8 cellular contexts compared by ENCODE assay signal in the genomic region with DNA sequence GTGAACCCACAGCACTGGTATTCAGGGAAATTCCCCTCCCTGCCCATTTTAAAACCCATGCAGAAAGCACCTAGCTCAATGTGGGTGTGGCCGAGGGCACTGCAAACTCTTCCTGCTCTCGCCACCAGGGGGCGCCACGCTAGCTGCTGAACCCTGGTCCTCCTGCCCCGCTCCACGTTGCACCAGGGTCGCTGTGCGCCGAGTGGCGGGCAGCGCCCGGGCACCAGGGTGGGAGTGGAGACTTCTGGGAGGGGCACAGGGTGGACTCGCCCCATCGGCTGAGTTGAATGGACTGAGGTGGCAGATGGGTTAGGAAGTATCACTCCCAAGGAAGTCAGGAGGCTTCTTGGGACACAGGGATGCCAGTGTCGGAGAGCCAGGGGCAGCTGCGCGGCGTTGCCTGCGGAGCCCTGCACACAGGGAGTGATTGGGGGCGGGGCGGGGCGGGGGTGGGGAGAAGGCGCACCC. TPM values are rescaled to one million over a fixed set of nuclear protein-coding genes. Genes with fewer than 3 reads are reported as not detected.
DNase-seq lines count a peak whose midpoint lies in the region; ATAC-seq and TF ChIP-seq lines count a peak whose summit lies in the region.

No MANE protein-coding gene starts in this region.

- in situ Hi-C loops in Panc1 (cut with HindIII; ENCODE audit: low pct_unique_long_range_greater_than_20kb, low sequenced_read_pairs) = no loop called here

- peak; percentile 94 for TF ChIP-seq CTCF in Panc1 (IDR thresholded peaks at IDR 0.05)

- no peaks in the 10 kb centered on the region for H3K27me3 ChIP-seq in Panc1 (ENCODE audit: control insufficient read depth, insufficient read depth, low read length)

- peak; percentile 70 for ATAC-seq in GM19467 (IDR thresholded peaks at IDR 0.05; ENCODE audit: unreplicated experiment)
- ATAC-seq in Panc1 = peak; percentile 85
- ATAC-seq in activated T-helper 17 cell treated with anti-CD3 and anti-CD28 coated beads, Interleukin-2, amount 50 U/mL, for 72 hours (replicated peaks) = peak; percentile 90
- peak; percentile 64 for ATAC-seq in Right ventricle myocardium superior (ENCODE audit: poor library complexity)
- no peak for ATAC-seq in GM21825 (IDR thresholded peaks at IDR 0.05; ENCODE audit: unreplicated experiment)

- BruUV-seq in Panc1 (replicated peaks; lab: Mats Ljungman, UMichigan) = no TSS peak

- H3K27me3 Mint-ChIP-seq in activated T-helper 17 cell treated with anti-CD3 and anti-CD28 coated beads, Interleukin-2, amount 50 U/mL, for 72 hours = peaks cover under 1% of the 10 kb centered on the region

- H3K36me3 ChIP-seq in Panc1 (ENCODE audit: control insufficient read depth, insufficient read depth, low read length) = no peaks in the 10 kb centered on the region

- POLR2A ChIA-PET in Panc1 (lab: Charles Lee) = interaction anchor here (0.6 kb wide), 1 partner anchor 96 kb away, joined by 4 read pairs; no protein-coding TSS in a partner anchor

- peak overlapping the region; percentile 32 for H3K4me3 Mint-ChIP-seq in activated T-helper 17 cell treated with anti-CD3 and anti-CD28 coated beads, Interleukin-2, amount 50 U/mL, for 72 hours

- CTCF ChIA-PET in Panc1 (lab: Charles Lee) = interaction anchor here (0.6 to 1.3 kb wide), 8 partner anchors 14 to 96 kb away, joined by 3 to 6 read pairs (median 4); no protein-coding TSS in a partner anchor

- peak overlapping the region in 1 of 2 experiments; percentile 29; a peak in 1 of 4 replicates for H3K4me3 ChIP-seq in Panc1 (ENCODE audit: low read depth in 2 of 2, low read length in 2 of 2)

- no peaks in the 10 kb centered on the region for H3K4me1 ChIP-seq in Panc1 (ENCODE audit: control insufficient read depth, insufficient read depth, low read length)

- DNase-seq in COLO668 (lab: John Stamatoyannopoulos, UW; ENCODE audit: unreplicated experiment) = peak; percentile 48
- peak; percentile 70 for DNase-seq in HuH-7 (ENCODE audit: low spot score)
- DNase-seq in Panc1 (ENCODE audit: low read depth, low spot score) = peak; percentile 12
- DNase-seq in Right ventricle myocardium superior = peak; percentile 60
- peak; percentile 71 to 77 (median 75) for DNase-seq in stimulated activated CD4-positive, alpha-beta T cell treated with anti-CD3 and anti-CD28 coated beads, Interleukin-12 subunit alpha, Interleukin-12 subunit beta, amount 100 ng/mL, for 48 hours (ENCODE audit: low read depth in 2 of 3, low spot score in 1 of 3)

- H3K36me3 Mint-ChIP-seq in activated T-helper 17 cell treated with anti-CD3 and anti-CD28 coated beads, Interleukin-2, amount 50 U/mL, for 72 hours (ENCODE audit: low read depth) = no peaks in the 10 kb centered on the region

- H3K9me3 ChIP-seq in Panc1 (ENCODE audit: control insufficient read depth, insufficient read depth, low read depth, low read length) = no peaks in the 10 kb centered on the region

- H3K27ac ChIP-seq in Panc1 (ENCODE audit: low read length) = no peak overlapping the region

- peaks cover 7% of the 10 kb centered on the region for H3K4me1 Mint-ChIP-seq in activated T-helper 17 cell treated with anti-CD3 and anti-CD28 coated beads, Interleukin-2, amount 50 U/mL, for 72 hours

- H3K27ac Mint-ChIP-seq in activated T-helper 17 cell treated with anti-CD3 and anti-CD28 coated beads, Interleukin-2, amount 50 U/mL, for 72 hours = no peak overlapping the region

- no peaks in the 10 kb centered on the region for H3K9me3 Mint-ChIP-seq in activated T-helper 17 cell treated with anti-CD3 and anti-CD28 coated beads, Interleukin-2, amount 50 U/mL, for 72 hours

- intact Hi-C loops in Panc1 (cut with micrococcal nuclease; ENCODE audit: unreplicated experiment) (loop anchor here (10.0 kb wide), 1 partner anchor 95 kb away; no protein-coding TSS in a partner anchor), Right ventricle myocardium superior (cut with DNase I) (no loop called here)

RNA-seq across cellular contexts. Expression of a gene that starts 48.1 kb away (rescaled TPM):
- total RNA-seq in Panc1 (2021; ENCODE audit: unreplicated experiment) (0.23 TPM), Right ventricle myocardium superior (0.08 TPM)
- polyA plus RNA-seq in Panc1 (2012; ENCODE audit: insufficient read length) = not detected
- 10 to 100 TPM; 51.4 to 52.9 TPM for total RNA-seq in activated T-helper 17 cell treated with anti-CD3 and anti-CD28 coated beads, Interleukin-2, amount 50 U/mL, for 72 hours

Comparison
In these comparisons a context has a peak if more than half of its experiments do, and no peak if none do; other contexts are left out.
1. DNase-seq: peak in every context shown above with its lines; median percentile 75 in stimulated activated CD4-positive, alpha-beta T cell treated with anti-CD3 and anti-CD28 coated beads, Interleukin-12 subunit alpha, Interleukin-12 subunit beta, amount 100 ng/mL, for 48 hours; 70 in HuH-7; 60 in Right ventricle myocardium superior; 48 in COLO668; 12 in Panc1.
2. RNA of a gene that starts 48.1 kb away (total RNA-seq): 51.4 to 52.9 TPM in activated T-helper 17 cell treated with anti-CD3 and anti-CD28 coated beads, Interleukin-2, amount 50 U/mL, for 72 hours; 0.23 TPM in Panc1 (single experiment) and 0.08 TPM in Right ventricle myocardium superior (single experiment); every median in the first group is over 10 times any median in the second.